ENCODE assay signal across 26 cellular contexts in genomic region chr4:7760706-7761105, GRCh38.
DNase-seq lines count a peak whose midpoint lies in the region; ATAC-seq and TF ChIP-seq lines count a peak whose summit lies in the region.
"Had no signal": no experiment of that assay in that cellular context is flagged by ENCODE, and none has a peak within 500 bp of the region (broad histone marks: within the 10 kb centered on the region; RNA-seq: fewer than 3 reads in every experiment).

No MANE protein-coding gene starts in this region.

- no peak overlapping the region for H4K91ac ChIP-seq in IMR-90 (ENCODE audit: insufficient read depth, low read depth, low read length)

- no peak overlapping the region for H2BK120ac ChIP-seq in IMR-90 (ENCODE audit: low read depth, low read length)

- H3K27ac Mint-ChIP-seq in activated T-helper 2 cell treated with anti-CD3 and anti-CD28 coated beads, Interferon-gamma antibody, Interleukin-2, Interleukin-4, amounts not matched to agents 10 μg/mL and 5 μg/mL and 100 μg/mL, durations not matched to agents 14 hours and 24 hours and 36 hours: peak overlapping the region; percentile 78
- H3K27ac Mint-ChIP-seq in naive thymus-derived CD4-positive, alpha-beta T cell: peak overlapping the region in 6 of 9 donors; percentile 77 to 100 (median 96)
- H3K27ac Mint-ChIP-seq: memory B cell had no signal

- H3K9me1 ChIP-seq in IMR-90 (ENCODE audit: insufficient read depth, low read length): peaks cover 15% of the 10 kb centered on the region; the same call in 1 of the 2 replicates

- H3K23ac ChIP-seq in IMR-90 (ENCODE audit: low read depth, low read length): no peak overlapping the region

- H2BK20ac ChIP-seq in IMR-90 (ENCODE audit: low read depth, low read length): no peak overlapping the region

- H3K9ac ChIP-seq in IMR-90 (ENCODE audit: low read depth, low read length): no peak overlapping the region

- H2AFZ ChIP-seq in IMR-90 (replicated peaks; ENCODE audit: low read length, poor library complexity): no peak overlapping the region

- no peak overlapping the region for H3K4me3 ChIP-seq in heart right ventricle
- no peak overlapping the region for H3K4me3 ChIP-seq in IMR-90 (ENCODE audit: insufficient read depth, low read depth, low read length)
- H3K4me3 ChIP-seq in naive thymus-derived CD4-positive, alpha-beta T cell (ENCODE audit: low read length): no peak overlapping the region
- H3K4me3 ChIP-seq in SJCRH30: no peak overlapping the region
- H3K4me3 ChIP-seq: ovary, testis had no signal

- H4K8ac ChIP-seq in IMR-90 (ENCODE audit: low read depth in 2 of 2, low read length in 2 of 2): no peak overlapping the region

- H3K56ac ChIP-seq in IMR-90 (ENCODE audit: extremely low read depth, insufficient read depth, low read length): no peak overlapping the region

- H3K27me3 Mint-ChIP-seq in activated T-helper 2 cell treated with anti-CD3 and anti-CD28 coated beads, Interferon-gamma antibody, Interleukin-2, Interleukin-4, amounts not matched to agents 10 μg/mL and 5 μg/mL and 100 μg/mL, durations not matched to agents 14 hours and 24 hours and 36 hours (ENCODE audit: low read depth): no peaks in the 10 kb centered on the region
- H3K27me3 Mint-ChIP-seq in naive thymus-derived CD4-positive, alpha-beta T cell: no peaks in the 10 kb centered on the region

- H3K27me3 ChIP-seq in heart right ventricle: no peaks in the 10 kb centered on the region
- H3K27me3 ChIP-seq in IMR-90 (ENCODE audit: control insufficient read depth, insufficient read depth, low read length): no peaks in the 10 kb centered on the region
- no peaks in the 10 kb centered on the region for H3K27me3 ChIP-seq in naive thymus-derived CD4-positive, alpha-beta T cell (ENCODE audit: control insufficient read depth in 2 of 2, insufficient read depth in 2 of 2, low read length in 2 of 2)
- no peaks in the 10 kb centered on the region for H3K27me3 ChIP-seq in SJCRH30
- H3K27me3 ChIP-seq: ovary, testis had no signal

- peaks cover 57% of the 10 kb centered on the region for H4K20me1 ChIP-seq in IMR-90 (ENCODE audit: insufficient read depth, low read length)

- TF ChIP-seq CTCF in heart right ventricle (IDR thresholded peaks at IDR 0.05): no peak
- no peak for TF ChIP-seq CTCF in IMR-90 (conservative IDR thresholded peaks at IDR 0.05; ENCODE audit: low read depth, low read length)

- H3K36me3 ChIP-seq in heart right ventricle (peaks cover 0 to 50% (median 0%) of the 10 kb centered on the region in 9 donors), IMR-90 (ENCODE audit: control insufficient read depth, insufficient read depth, low read length) (peaks cover 75% of the 10 kb centered on the region), SJCRH30 (no peaks in the 10 kb centered on the region; the same call in 1 of the 2 replicates)
- H3K36me3 ChIP-seq in naive thymus-derived CD4-positive, alpha-beta T cell (ENCODE audit: control insufficient read depth in 2 of 3, insufficient read depth in 3 of 3, low read length in 3 of 3): peaks cover 0 to 10% (median 0%) of the 10 kb centered on the region in 3 experiments
- H3K36me3 ChIP-seq: ovary had no signal

- TF ChIP-seq POLR2A in IMR-90 (IDR thresholded peaks at IDR 0.05; ENCODE audit: low read depth, low read length): no peak

- H3K4me3 Mint-ChIP-seq in activated T-helper 2 cell treated with anti-CD3 and anti-CD28 coated beads, Interferon-gamma antibody, Interleukin-2, Interleukin-4, amounts not matched to agents 10 μg/mL and 5 μg/mL and 100 μg/mL, durations not matched to agents 14 hours and 24 hours and 36 hours (ENCODE audit: low read depth): no peak overlapping the region
- H3K4me3 Mint-ChIP-seq in naive thymus-derived CD4-positive, alpha-beta T cell: no peak overlapping the region
- H3K4me3 Mint-ChIP-seq: CD14-positive monocyte, HFFc6, memory B cell had no signal

- H2BK15ac ChIP-seq in IMR-90 (ENCODE audit: low read depth, low read length): no peak overlapping the region

- no peak overlapping the region for H3K14ac ChIP-seq in IMR-90 (replicated peaks; ENCODE audit: low read depth, low read length)

- no TSS peak for BruUV-seq in IMR-90 (replicated peaks; lab: Mats Ljungman, UMichigan)

- no peak overlapping the region for H3K4ac ChIP-seq in IMR-90 (ENCODE audit: low read depth, low read length)

- in situ Hi-C loops in IMR-90 (cut with MboI; ENCODE audit: low sequenced_read_pairs): loop anchor here (10.0 kb wide), 1 partner anchor 224 kb away; no protein-coding TSS in a partner anchor

- dilution Hi-C loops in IMR-90 (cut with HindIII; ENCODE audit: low sequenced_read_pairs, unreplicated experiment): no loop called here

- H3K4me1 ChIP-seq in heart right ventricle (peaks cover 2 to 28% (median 11%) of the 10 kb centered on the region in 9 donors), IMR-90 (ENCODE audit: control insufficient read depth, insufficient read depth, low read length) (peaks cover 4% of the 10 kb centered on the region), SJCRH30 (peaks cover 14% of the 10 kb centered on the region)
- H3K4me1 ChIP-seq in naive thymus-derived CD4-positive, alpha-beta T cell (ENCODE audit: control insufficient read depth in 2 of 2, insufficient read depth in 2 of 2, low read length in 2 of 2): peaks cover 18 to 30% of the 10 kb centered on the region in 2 donors
- H3K4me1 ChIP-seq: testis had no signal

- no peak for ATAC-seq in left cardiac atrium
- ATAC-seq in heart right ventricle: no peak
- no peak for ATAC-seq in IMR-90 (ENCODE audit: low read depth)
- ATAC-seq in naive thymus-derived CD4-positive, alpha-beta T cell: no peak
- ATAC-seq: activated CD4-positive, CD25-positive, alpha-beta regulatory T cell treated with anti-CD3 and anti-CD28 coated beads, Interleukin-2, amount 50 U/mL, for 24 hours; activated T-cell treated with anti-CD3 and anti-CD28 coated beads, Interleukin-2, amount 50 U/mL, for 4 hours; left colon had no signal

- no peak overlapping the region for H2AK5ac ChIP-seq in IMR-90 (ENCODE audit: low read depth, low read length)

- POLR2A ChIA-PET in IMR-90 (lab: Charles Lee; ENCODE audit: unreplicated experiment): no interaction called here
- POLR2A ChIA-PET in naive thymus-derived CD4-positive, alpha-beta T cell (lab: Charles Lee): interaction anchor here (1.3 to 2.6 kb wide), 4 partner anchors 10 to 680 kb away, joined by 3 to 15 read pairs (median 8); partner anchors contain the start of genes ACOX3 and TRMT44

- CTCF ChIA-PET in IMR-90 (lab: Yijun Ruan, JAX): no interaction called here
- CTCF ChIA-PET in naive thymus-derived CD4-positive, alpha-beta T cell (lab: Charles Lee): interaction anchor here (0.9 to 6.4 kb wide), 6 partner anchors 9 to 253 kb away, joined by 3 to 33 read pairs (median 4); no protein-coding TSS in a partner anchor

- H3K9me3 ChIP-seq in heart right ventricle (no peaks in the 10 kb centered on the region), IMR-90 (ENCODE audit: control insufficient read depth, insufficient read depth, low read length) (no peaks in the 10 kb centered on the region), SJCRH30 (replicated peaks) (no peaks in the 10 kb centered on the region)
- H3K9me3 ChIP-seq in naive thymus-derived CD4-positive, alpha-beta T cell (ENCODE audit: control insufficient read depth in 2 of 3, low read length in 3 of 3): no peaks in the 10 kb centered on the region
- H3K9me3 ChIP-seq: ovary, testis had no signal

- H2AK9ac ChIP-seq in IMR-90 (replicated peaks; ENCODE audit: low read depth, low read length, poor library complexity): peak overlapping the region; percentile 35

- H3K27ac ChIP-seq in heart right ventricle (no peak overlapping the region), IMR-90 (ENCODE audit: insufficient read depth, low read length) (no peak overlapping the region), SJCRH30 (no peak overlapping the region)
- peak overlapping the region; percentile 84 for H3K27ac ChIP-seq in naive thymus-derived CD4-positive, alpha-beta T cell (ENCODE audit: low read depth, low read length)
- H3K27ac ChIP-seq: ovary, testis had no signal

- 94 to 95% methylated on average over 16 of the region's 16 CpGs for WGBS in heart right ventricle, 2 donors
- WGBS in IMR-90 (ENCODE audit: extremely low coverage in 2 of 2, insufficient read length in 1 of 2), 2 experiments: 90% methylated on average over 9 of the region's 16 CpGs; no CpG with 5 or more reads in 1 of the 2 experiments

- no peak overlapping the region for H3K4me2 ChIP-seq in IMR-90 (ENCODE audit: low read depth, low read length)

- no peak for TF ChIP-seq RAD21 in IMR-90 (IDR thresholded peaks at IDR 0.05; ENCODE audit: low read length)

- H3K9me3 Mint-ChIP-seq in activated T-helper 2 cell treated with anti-CD3 and anti-CD28 coated beads, Interferon-gamma antibody, Interleukin-2, Interleukin-4, amounts not matched to agents 10 μg/mL and 5 μg/mL and 100 μg/mL, durations not matched to agents 14 hours and 24 hours and 36 hours: no peaks in the 10 kb centered on the region
- no peaks in the 10 kb centered on the region for H3K9me3 Mint-ChIP-seq in naive thymus-derived CD4-positive, alpha-beta T cell
- H3K9me3 Mint-ChIP-seq: activated T-cell treated with anti-CD3 and anti-CD28 coated beads, Interleukin-2, amount 50 U/mL, for 4 hours; memory B cell had no signal

- H3K4me1 Mint-ChIP-seq in activated T-helper 2 cell treated with anti-CD3 and anti-CD28 coated beads, Interferon-gamma antibody, Interleukin-2, Interleukin-4, amounts not matched to agents 10 μg/mL and 5 μg/mL and 100 μg/mL, durations not matched to agents 14 hours and 24 hours and 36 hours (ENCODE audit: low read depth): peaks cover 25% of the 10 kb centered on the region
- H3K4me1 Mint-ChIP-seq in naive thymus-derived CD4-positive, alpha-beta T cell: peaks cover 13 to 49% (median 37%) of the 10 kb centered on the region in 7 donors

- no peak overlapping the region for H3K18ac ChIP-seq in IMR-90 (ENCODE audit: low read depth, low read length)

- no peak overlapping the region for H2BK5ac ChIP-seq in IMR-90 (ENCODE audit: low read depth, low read length, poor library complexity, severe bottlenecking)

- peak; percentile 7 for DNase-seq in left cardiac atrium
- no peak for DNase-seq in heart right ventricle
- no peak for DNase-seq in IMR-90
- DNase-seq in activated T-helper 2 cell treated with anti-CD3 and anti-CD28 coated beads, Interferon-gamma antibody, Interleukin-2, Interleukin-4, amounts not matched to agents 10 μg/mL and 5 μg/mL and 100 μg/mL, durations not matched to agents 14 hours and 24 hours and 36 hours (ENCODE audit: low spot score): no peak
- no peak for DNase-seq in naive thymus-derived CD4-positive, alpha-beta T cell
- no peak for DNase-seq in NCI-H345 (lab: John Stamatoyannopoulos, UW)
- DNase-seq in SJCRH30: no peak
- DNase-seq in NCI-H524 treated with DMSO at 0.1 percent for 48 hours (lab: John Stamatoyannopoulos, UW): no peak
- DNase-seq: activated naive CD4-positive, alpha-beta T cell; activated T-cell treated with anti-CD3 and anti-CD28 coated beads, Interleukin-2, amount 50 U/mL, for 4 hours; GOT3; HFFc6; hypothalamus; left colon; MV-4-11; NCI-H1436 treated with DMSO at 0.1 percent for 48 hours; NCI-H226; NCI-H748 treated with DMSO at 0.1 percent for 48 hours; ovary; small intestine; stimulated activated CD4-positive, alpha-beta T cell treated with anti-CD3 and anti-CD28 coated beads, Interleukin-1b, Interleukin-23, amount 100 ng/mL, for 48 hours; stimulated activated naive CD4-positive, alpha-beta T cell treated with Interleukin-2 at 50 U/mL for 16 hours; testis had no signal

- H3K36me3 Mint-ChIP-seq in activated T-helper 2 cell treated with anti-CD3 and anti-CD28 coated beads, Interferon-gamma antibody, Interleukin-2, Interleukin-4, amounts not matched to agents 10 μg/mL and 5 μg/mL and 100 μg/mL, durations not matched to agents 14 hours and 24 hours and 36 hours (ENCODE audit: low read depth): peaks cover 15% of the 10 kb centered on the region
- H3K36me3 Mint-ChIP-seq in naive thymus-derived CD4-positive, alpha-beta T cell: peaks cover 0 to 26% (median 6%) of the 10 kb centered on the region in 5 donors
- H3K36me3 Mint-ChIP-seq: memory B cell had no signal

- H4K5ac ChIP-seq in IMR-90 (ENCODE audit: low read depth, low read length): no peak overlapping the region

- intact Hi-C loops in left cardiac atrium (cut with DNase I): loop anchor here (2.0 to 5.0 kb wide), 3 partner anchors 42 to 227 kb away; no protein-coding TSS in a partner anchor
- intact Hi-C loops in heart right ventricle (cut with DNase I): loop anchor here in 8 of 10 donors (1.0 to 5.0 kb wide), 6 partner anchors 37 to 228 kb away; no protein-coding TSS in a partner anchor
- intact Hi-C loops in IMR-90 (cut with micrococcal nuclease): no loop called here
- intact Hi-C loops in activated T-helper 2 cell treated with anti-CD3 and anti-CD28 coated beads, Interferon-gamma antibody, Interleukin-2, Interleukin-4, amounts not matched to agents 10 μg/mL and 5 μg/mL and 100 μg/mL, durations not matched to agents 14 hours and 24 hours and 36 hours (cut with micrococcal nuclease): loop anchor here (1.0 kb wide), 1 partner anchor 42 kb away; no protein-coding TSS in a partner anchor
- intact Hi-C loops in naive thymus-derived CD4-positive, alpha-beta T cell (cut with micrococcal nuclease): loop anchor here in 1 of 2 donors (1.0 kb wide), 2 partner anchors 42 to 227 kb away; no protein-coding TSS in a partner anchor

- H3K79me1 ChIP-seq in IMR-90 (ENCODE audit: low read depth in 1 of 2, low read length in 2 of 2): peaks cover 28 to 55% of the 10 kb centered on the region in 2 experiments; a peak in 3 of 4 replicates
